ENCODE assay signal across 27 cellular contexts in the genomic region with DNA sequence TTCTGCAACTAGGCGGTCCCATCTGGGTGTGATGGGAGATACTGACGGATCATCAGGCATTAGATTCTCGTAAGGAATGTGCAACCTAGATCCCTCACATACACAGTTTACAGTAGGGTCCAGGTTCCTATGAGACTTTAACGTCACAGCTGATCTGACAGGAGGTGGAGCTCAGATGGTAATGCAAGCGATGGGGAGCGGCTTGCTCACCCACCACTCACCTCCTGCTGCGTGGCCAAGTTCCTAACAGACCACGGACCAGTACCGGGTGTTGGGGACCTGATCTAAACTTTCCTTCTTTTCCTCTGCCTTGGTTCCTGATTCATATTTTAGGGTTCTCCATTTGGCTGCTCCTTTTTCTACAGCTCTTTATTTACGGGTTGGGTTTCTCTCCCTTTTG.
DNase-seq lines count a peak whose midpoint lies in the region; TF ChIP-seq lines count a peak whose summit lies in the region.
"Had no signal": no experiment of that assay in that cellular context is flagged by ENCODE, and none has a peak within 500 bp of the region (broad histone marks: within the 10 kb centered on the region; RNA-seq: fewer than 3 reads in every experiment).

No MANE protein-coding gene starts in this region.

- POLR2A ChIA-PET in HEK293 (lab: Yijun Ruan, JAX), result no interaction called here

- CTCF ChIA-PET in HEK293 (lab: Yijun Ruan, JAX), result interaction anchor here (1.1 kb wide), 1 partner anchor 10 kb away, joined by 3 read pairs; no protein-coding TSS in a partner anchor

- no peak for DNase-seq in NCI-H1930 (lab: John Stamatoyannopoulos, UW)
- DNase-seq: 8988T; ACHN; AML-193; BE2C; C1 segment of cervical spinal cord; Caco-2; Calu3; CD4-positive, alpha-beta memory T cell; CD4-positive, alpha-beta T cell; CD4-positive, CD25-positive, alpha-beta regulatory T cell; CD8-positive, alpha-beta memory T cell; CD8-positive, alpha-beta T cell; COR-L47; DMS 273 treated with DMSO at 0.1 percent for 48 hours; DMS153; DMS53; DMS79; DMS79 treated with DMSO at 0.1 percent for 48 hours; DND-41; EL had no signal

- H3K4me1 ChIP-seq in HEK293 (ENCODE audit: control insufficient read depth, insufficient read depth, low read length), result no peaks in the 10 kb centered on the region; the same call in 1 of the 2 replicates
- H3K4me1 ChIP-seq: A549, BE2C had no signal

- H3K9me3 ChIP-seq in HEK293 (ENCODE audit: control insufficient read depth, insufficient read depth, low read depth, low read length), result no peaks in the 10 kb centered on the region
- H3K9me3 ChIP-seq: A549, BE2C, Caco-2 had no signal

- no peak overlapping the region for H3K27ac ChIP-seq in HEK293 (ENCODE audit: extremely low read depth, low read depth, low read length)
- H3K27ac ChIP-seq: 22Rv1; A549; BLaER1; BLaER1 treated with 17β-estradiol and CSF1 and Interleukin-3, amounts not matched to agents 10 nM and 100 nM; C4-2B had no signal

- no peak overlapping the region for H3K4me3 ChIP-seq in HEK293 (ENCODE audit: low read depth, low read length)
- H3K4me3 ChIP-seq: A549; BLaER1; BLaER1 treated with 17β-estradiol and CSF1 and Interleukin-3, amounts not matched to agents 10 nM and 100 nM had no signal

- H3K36me3 ChIP-seq in HEK293 (ENCODE audit: control insufficient read depth in 2 of 2, insufficient read depth in 1 of 2, low read length in 2 of 2), result no peaks in the 10 kb centered on the region
- H3K36me3 ChIP-seq: BE2C; BLaER1; BLaER1 treated with 17β-estradiol and CSF1 and Interleukin-3, amounts not matched to agents 10 nM and 100 nM had no signal

- TF ChIP-seq CTCF in HEK293 (tag by site-specific recombination; IDR thresholded peaks at IDR 0.05), result no peak

TF ChIP-seq in HEK293, 187 proteins besides CTCF, POLR2A, EP300 and RAD21:
- TF ChIP-seq ZBTB17 (tag by site-specific recombination; IDR thresholded peaks at IDR 0.05) (no peak), ZNF610 (tag by site-specific recombination; IDR thresholded peaks at IDR 0.05; ENCODE audit: borderline replicate concordance) (peak; percentile 100)
